Comparison of ENCODE assay signal across 13 cellular contexts in the genomic region with DNA sequence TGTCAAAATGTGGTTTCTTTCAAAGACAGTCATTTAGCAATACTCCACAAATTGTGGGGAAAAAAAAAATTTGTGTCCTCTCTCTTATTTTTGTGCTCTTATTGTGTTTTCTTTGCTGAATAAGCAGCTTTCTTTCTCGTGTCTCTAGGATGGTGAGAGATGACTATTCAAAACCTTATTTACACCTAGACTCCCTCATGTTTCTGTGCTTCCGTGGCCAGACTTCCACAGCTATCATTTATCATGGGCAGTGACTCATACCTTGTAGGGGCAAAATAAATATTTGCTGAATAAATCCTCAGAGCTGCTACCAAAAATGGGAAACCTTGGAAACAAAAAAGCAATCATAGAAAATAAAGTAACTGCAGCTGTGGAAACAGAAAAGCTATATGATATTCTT.
DNase-seq lines count a peak whose midpoint lies in the region; ATAC-seq and TF ChIP-seq lines count a peak whose summit lies in the region.
"Had no signal": no experiment of that assay in that cellular context is flagged by ENCODE, and none has a peak within 500 bp of the region (broad histone marks: within the 10 kb centered on the region; RNA-seq: fewer than 3 reads in every experiment).

No MANE protein-coding gene starts in this region.

- no peaks in the 10 kb centered on the region for H3K23me2 ChIP-seq in H9 (ENCODE audit: insufficient read length, low read depth, low read length, poor library complexity, severe bottlenecking)

- no peak overlapping the region for H3K4me3 ChIP-seq in RWPE2 (ENCODE audit: severe bottlenecking)
- H3K4me3 ChIP-seq: sigmoid colon had no signal

- H2AFZ ChIP-seq in H9 (ENCODE audit: low read length): no peak overlapping the region

- no peak overlapping the region for H2AK5ac ChIP-seq in H9 (ENCODE audit: insufficient read length, low read length)

- H4K5ac ChIP-seq in H9 (ENCODE audit: insufficient read length, low read depth, low read length): no peak overlapping the region

- no peak overlapping the region for H2BK20ac ChIP-seq in H9 (ENCODE audit: low read depth, low read length, poor library complexity, severe bottlenecking)

- peaks cover 11% of the 10 kb centered on the region for H3K9me3 Mint-ChIP-seq in type B pancreatic cell
- H3K9me3 Mint-ChIP-seq in H9: no peaks in the 10 kb centered on the region
- peaks cover 0 to 4% of the 10 kb centered on the region in 2 donors for H3K9me3 Mint-ChIP-seq in natural killer cell
- H3K9me3 Mint-ChIP-seq: activated naive CD4-positive, alpha-beta T cell treated with anti-CD3 and anti-CD28 coated beads for 36 hours; IgD-negative memory B cell had no signal

- no peaks in the 10 kb centered on the region for H3K79me2 ChIP-seq in H9 (ENCODE audit: insufficient read depth, low read length)

- no peak overlapping the region for H3T11ph ChIP-seq in H9 (ENCODE audit: low read length)

- H3K23ac ChIP-seq in H9 (ENCODE audit: insufficient read length, low read depth, low read length): no peak overlapping the region

- H3K27ac ChIP-seq in RWPE2 (ENCODE audit: poor library complexity, severe bottlenecking) (no peak overlapping the region), H9 (ENCODE audit: insufficient read length, low read depth, low read length) (no peak overlapping the region)
- H3K27ac ChIP-seq: 22Rv1, sigmoid colon had no signal

- H3K79me1 ChIP-seq in H9 (ENCODE audit: insufficient read depth, low read depth, low read length, poor library complexity, severe bottlenecking): no peaks in the 10 kb centered on the region

- no peak overlapping the region for H2BK5ac ChIP-seq in H9 (ENCODE audit: insufficient read length, low read length)

- no peak overlapping the region for H3K4me2 ChIP-seq in H9 (ENCODE audit: insufficient read depth, insufficient read length, low read length)

- H3K27me3 ChIP-seq in RWPE2 (ENCODE audit: insufficient read depth, poor library complexity, severe bottlenecking): no peaks in the 10 kb centered on the region
- H3K27me3 ChIP-seq in H9 (ENCODE audit: insufficient read depth, low read length): no peaks in the 10 kb centered on the region
- H3K27me3 ChIP-seq: sigmoid colon had no signal

- H4K91ac ChIP-seq in H9 (ENCODE audit: insufficient read length, low read depth, low read length): no peak overlapping the region

- ATAC-seq in RWPE2 (ENCODE audit: low read depth) (peak; percentile 84), GM18907 (IDR thresholded peaks at IDR 0.05; ENCODE audit: unreplicated experiment) (no peak), natural killer cell (no peak)

- no peak overlapping the region for H2BK120ac ChIP-seq in H9 (ENCODE audit: low read depth, low read length, poor library complexity, severe bottlenecking)

- peak; percentile 37 for DNase-seq in NCI-H345 (lab: John Stamatoyannopoulos, UW)
- no peak for DNase-seq in NCI-H345 treated with DMSO at 0.1 percent for 48 hours (lab: John Stamatoyannopoulos, UW; ENCODE audit: unreplicated experiment)
- no peak for DNase-seq in RWPE2 (ENCODE audit: low spot score)
- DNase-seq in glomerular visceral epithelial cell (ENCODE audit: extremely low spot score): peak; percentile 46
- DNase-seq in type B pancreatic cell (ENCODE audit: extremely low spot score, unreplicated experiment): no peak
- no peak for DNase-seq in H9
- DNase-seq in natural killer cell: no peak
- DNase-seq: activated CD4-positive, alpha-beta T cell treated with anti-CD3 and anti-CD28 coated beads, Interleukin-2, amount 50 U/mL, for 48 hours; activated naive CD4-positive, alpha-beta T cell treated with anti-CD3 and anti-CD28 coated beads for 36 hours; sigmoid colon had no signal

- intact Hi-C loops in natural killer cell (cut with micrococcal nuclease): no loop called here

- no peak for TF ChIP-seq CTCF in RWPE2 (IDR thresholded peaks at IDR 0.05; ENCODE audit: poor library complexity, severe bottlenecking)
- no peak for TF ChIP-seq CTCF in type B pancreatic cell (conservative IDR thresholded peaks at IDR 0.05)
- TF ChIP-seq CTCF in H9 (conservative IDR thresholded peaks at IDR 0.05): no peak
- no peak for TF ChIP-seq CTCF in natural killer cell (IDR thresholded peaks at IDR 0.05)

- no peak overlapping the region for H4K8ac ChIP-seq in H9 (replicated peaks; ENCODE audit: insufficient read length, low read depth, low read length)

- no peak overlapping the region for H3K14ac ChIP-seq in H9 (ENCODE audit: insufficient read depth, low read length)

- no peaks in the 10 kb centered on the region for H3K4me1 ChIP-seq in RWPE2 (ENCODE audit: insufficient read depth, poor library complexity, severe bottlenecking)
- peaks cover 2% of the 10 kb centered on the region; the same call in 1 of the 2 replicates for H3K4me1 ChIP-seq in H9 (ENCODE audit: insufficient read depth, low read length)
- H3K4me1 ChIP-seq: sigmoid colon had no signal

- H3K18ac ChIP-seq in H9 (ENCODE audit: insufficient read length, low read depth, low read length): no peak overlapping the region

- H3K56ac ChIP-seq in H9 (ENCODE audit: insufficient read length, low read depth, low read length): no peak overlapping the region

- H3K9me3 ChIP-seq in RWPE2 (ENCODE audit: severe bottlenecking) (no peaks in the 10 kb centered on the region), H9 (ENCODE audit: control insufficient read depth, low read depth, low read length) (no peaks in the 10 kb centered on the region)
- H3K9me3 ChIP-seq: sigmoid colon had no signal

- H4K20me1 ChIP-seq in H9 (ENCODE audit: control insufficient read depth, insufficient read depth, insufficient read length): no peaks in the 10 kb centered on the region

- no peak overlapping the region for H3K9ac ChIP-seq in H9 (ENCODE audit: extremely low read depth, insufficient read length, low read length)

- H3K4me1 Mint-ChIP-seq in type B pancreatic cell (ENCODE audit: unreplicated experiment) (peaks cover 41% of the 10 kb centered on the region), H9 (peaks cover 21 to 26% of the 10 kb centered on the region in 2 experiments), natural killer cell (no peaks in the 10 kb centered on the region)
- H3K4me1 Mint-ChIP-seq: IgD-negative memory B cell had no signal

- no peak overlapping the region for H3K4ac ChIP-seq in H9 (ENCODE audit: low read depth, low read length)

- H3K36me3 ChIP-seq in RWPE2 (ENCODE audit: low read depth): no peaks in the 10 kb centered on the region
- H3K36me3 ChIP-seq: sigmoid colon had no signal

- H3K27ac Mint-ChIP-seq in type B pancreatic cell (peak overlapping the region; percentile 59), H9 (no peak overlapping the region), natural killer cell (no peak overlapping the region)
- H3K27ac Mint-ChIP-seq: activated naive CD4-positive, alpha-beta T cell treated with anti-CD3 and anti-CD28 coated beads for 36 hours; IgD-negative memory B cell had no signal

- no peak overlapping the region for H2BK15ac ChIP-seq in H9 (ENCODE audit: low read depth, low read length)

- no peaks in the 10 kb centered on the region for H3K36me3 Mint-ChIP-seq in type B pancreatic cell
- no peaks in the 10 kb centered on the region for H3K36me3 Mint-ChIP-seq in H9 (ENCODE audit: insufficient read depth in 1 of 3, low read depth in 3 of 3)
- no peaks in the 10 kb centered on the region for H3K36me3 Mint-ChIP-seq in natural killer cell
- H3K36me3 Mint-ChIP-seq: IgD-negative memory B cell had no signal

- no peaks in the 10 kb centered on the region for H3K27me3 Mint-ChIP-seq in type B pancreatic cell
- no peaks in the 10 kb centered on the region for H3K27me3 Mint-ChIP-seq in H9 (ENCODE audit: low read depth)
- no peaks in the 10 kb centered on the region for H3K27me3 Mint-ChIP-seq in natural killer cell (ENCODE audit: low read depth in 2 of 2)

- WGBS in H9 (ENCODE audit: extremely low coverage, insufficient read length, low lambda C conversion rate): no CpG with 5 or more reads among the region's 2 CpGs

- H3K4me3 Mint-ChIP-seq in type B pancreatic cell (peak overlapping the region; percentile 59), H9 (no peak overlapping the region), natural killer cell (no peak overlapping the region)
- H3K4me3 Mint-ChIP-seq: activated naive CD4-positive, alpha-beta T cell treated with anti-CD3 and anti-CD28 coated beads for 36 hours; IgD-negative memory B cell had no signal

- no peak overlapping the region for H2BK12ac ChIP-seq in H9 (ENCODE audit: insufficient read length, low read depth, low read length)

Comparison
In these comparisons a context has a peak if more than half of its experiments do, and no peak if none do; other contexts are left out.
1. DNase-seq: peak in NCI-H345 (single experiment) and glomerular visceral epithelial cell (single experiment); none in NCI-H345 treated with DMSO at 0.1 percent for 48 hours (single experiment), RWPE2 (single experiment), type B pancreatic cell (single experiment), H9 (single experiment) and natural killer cell (single experiment).